In genomic region chr10:80894797-80895467, GRCh38 we compare ENCODE assay signal across 1 cellular context.
A peak's percentile ranks its signal among the peaks of the same experiment; 100 is the strongest.
TF ChIP-seq lines count a peak whose summit lies in the region.

No MANE protein-coding gene starts in this region.

TF ChIP-seq in GM23338, 12 proteins besides CTCF, POLR2A, EP300 and RAD21 (continued from another document):
- TF ChIP-seq ZNF462 (CRISPR knock-in tag; IDR thresholded peaks at IDR 0.05) = peak; percentile 67; the same call in 1 of the 2 replicates
- TF ChIP-seq ETS1 (IDR thresholded peaks at IDR 0.05) = no peak
- TF ChIP-seq STAT1 (IDR thresholded peaks at IDR 0.05; ENCODE audit: unreplicated experiment) = no peak
